Comparison of ENCODE assay signal across 1 cellular context in the genomic region with DNA sequence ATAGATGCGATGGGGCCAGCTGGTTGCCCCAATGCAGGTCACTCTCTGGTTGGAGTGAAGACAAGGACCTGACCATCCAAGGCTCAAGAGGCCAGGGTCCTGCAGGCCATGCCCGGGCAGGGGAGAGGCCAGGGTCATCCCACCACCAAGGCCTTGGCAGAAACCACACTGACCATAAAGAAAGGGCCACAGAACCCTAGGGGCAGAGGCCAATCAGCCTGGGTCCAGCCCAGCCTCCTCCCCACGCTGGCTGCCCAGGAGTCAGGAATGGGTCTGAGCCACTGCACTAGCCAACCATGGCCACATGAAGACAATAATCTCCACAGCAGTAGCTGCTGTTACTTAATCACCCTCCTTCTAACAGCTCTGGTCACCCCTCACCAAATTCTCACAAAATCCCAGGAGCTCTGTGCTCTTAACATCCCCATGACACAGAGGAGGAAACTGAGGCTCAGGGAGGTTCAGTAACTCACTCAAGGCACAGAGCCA.
TF ChIP-seq lines count a peak whose summit lies in the region.

No MANE protein-coding gene starts in this region.

TF ChIP-seq in endothelial cell of umbilical vein, 7 proteins besides CTCF, POLR2A, EP300 and RAD21:
- TF ChIP-seq, protein P1, sequence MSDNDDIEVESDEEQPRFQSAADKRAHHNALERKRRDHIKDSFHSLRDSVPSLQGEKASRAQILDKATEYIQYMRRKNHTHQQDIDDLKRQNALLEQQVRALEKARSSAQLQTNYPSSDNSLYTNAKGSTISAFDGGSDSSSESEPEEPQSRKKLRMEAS (IDR thresholded peaks at IDR 0.05; ENCODE audit: insufficient read depth, insufficient read length) = no peak
- TF ChIP-seq GATA2 (IDR thresholded peaks at IDR 0.05; ENCODE audit: insufficient read depth, insufficient read length, low read depth, low read length) = no peak
- no peak for TF ChIP-seq MYC (IDR thresholded peaks at IDR 0.05; ENCODE audit: low read depth, low read length)
- no peak for TF ChIP-seq FOS (IDR thresholded peaks at IDR 0.05; ENCODE audit: borderline replicate concordance, insufficient read depth, low read length)
- no peak for TF ChIP-seq JUN (IDR thresholded peaks at IDR 0.05; ENCODE audit: borderline replicate concordance, insufficient read depth, insufficient read length, low read depth)
- TF ChIP-seq POLR2AphosphoS5 (IDR thresholded peaks at IDR 0.05; ENCODE audit: insufficient read depth, low read depth, low read length) = no peak
- TF ChIP-seq EZH2 (IDR thresholded peaks at IDR 0.05; ENCODE audit: borderline replicate concordance, low read depth, low read length, severe bottlenecking) = no peak
